Comparison of ENCODE assay signal across 17 cellular contexts in the genomic region with DNA sequence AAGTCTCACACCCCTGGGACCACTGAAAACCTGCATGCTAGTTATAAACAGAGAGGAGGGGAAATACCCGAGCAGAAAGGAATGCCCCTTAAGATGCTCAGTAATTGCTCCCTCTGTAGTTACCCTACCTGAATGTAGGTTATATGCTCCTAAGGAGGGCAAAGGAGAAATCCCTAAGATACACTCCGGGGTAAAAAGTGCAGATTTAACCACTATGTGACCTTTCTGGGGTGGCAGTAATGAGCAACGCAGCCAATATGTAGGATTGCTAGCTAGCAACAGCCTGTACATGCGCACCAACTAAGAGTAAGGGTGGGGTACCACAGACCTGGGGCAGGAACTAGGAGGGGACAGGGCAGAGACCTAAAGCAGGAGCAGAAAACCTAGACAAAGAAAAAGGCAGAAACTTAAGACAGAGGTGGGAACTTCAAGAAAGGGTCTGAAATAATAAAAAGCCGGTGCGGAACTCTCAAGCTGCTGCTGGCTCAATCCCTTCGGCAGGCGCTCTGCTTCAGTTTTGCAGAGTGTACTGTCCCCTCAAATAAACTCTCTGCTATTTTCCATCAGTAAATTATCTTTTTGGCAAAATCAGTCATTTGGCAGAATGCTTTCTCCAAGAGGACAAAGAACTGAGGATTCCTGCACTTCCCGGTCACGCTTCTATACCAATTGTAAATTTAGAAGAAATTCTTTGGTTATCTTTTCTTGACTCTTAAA.
DNase-seq lines count a peak whose midpoint lies in the region; ATAC-seq and TF ChIP-seq lines count a peak whose summit lies in the region.
"Had no signal": no experiment of that assay in that cellular context is flagged by ENCODE, and none has a peak within 500 bp of the region (broad histone marks: within the 10 kb centered on the region; RNA-seq: fewer than 3 reads in every experiment).

No MANE protein-coding gene starts in this region.

- no peaks in the 10 kb centered on the region for H3K4me1 Mint-ChIP-seq in neural progenitor cell
- no peaks in the 10 kb centered on the region for H3K4me1 Mint-ChIP-seq in activated naive CD8-positive, alpha-beta T cell treated with anti-CD3 and anti-CD28 coated beads for 36 hours
- H3K4me1 Mint-ChIP-seq: CD14-positive monocyte; CD4-positive, alpha-beta memory T cell had no signal

- H3F3A ChIP-seq in neural progenitor cell (ENCODE audit: low read depth) = no peaks in the 10 kb centered on the region

- H3K9ac ChIP-seq in adipocyte (ENCODE audit: low read length) = peak overlapping the region; percentile 54
- no peak overlapping the region for H3K9ac ChIP-seq in neural progenitor cell
- H3K9ac ChIP-seq: BLaER1 had no signal

- TF ChIP-seq CTCF in right atrium auricular region (IDR thresholded peaks at IDR 0.05) = no peak
- TF ChIP-seq CTCF in neural progenitor cell (IDR thresholded peaks at IDR 0.05) = no peak

- H3K4me3 ChIP-seq in right atrium auricular region = no peak overlapping the region
- peak overlapping the region; percentile 64 for H3K4me3 ChIP-seq in adipocyte (ENCODE audit: low read length)
- H3K4me3 ChIP-seq in neural progenitor cell = no peak overlapping the region
- H3K4me3 ChIP-seq: BLaER1 had no signal

- H3K36me3 ChIP-seq in right atrium auricular region (no peaks in the 10 kb centered on the region), adipocyte (ENCODE audit: control insufficient read depth, insufficient read depth, low read length, severe bottlenecking) (no peaks in the 10 kb centered on the region), neural progenitor cell (no peaks in the 10 kb centered on the region)
- H3K36me3 ChIP-seq: BLaER1 had no signal

- H3K36me3 Mint-ChIP-seq in neural progenitor cell = no peaks in the 10 kb centered on the region
- no peaks in the 10 kb centered on the region for H3K36me3 Mint-ChIP-seq in activated naive CD8-positive, alpha-beta T cell treated with anti-CD3 and anti-CD28 coated beads for 36 hours
- H3K36me3 Mint-ChIP-seq: CD14-positive monocyte; CD4-positive, alpha-beta memory T cell had no signal

- H3K4me3 Mint-ChIP-seq in neural progenitor cell = no peak overlapping the region
- H3K4me3 Mint-ChIP-seq in activated naive CD8-positive, alpha-beta T cell treated with anti-CD3 and anti-CD28 coated beads for 36 hours = no peak overlapping the region
- H3K4me3 Mint-ChIP-seq: CD14-positive monocyte; CD4-positive, alpha-beta memory T cell; H9 had no signal

- H3K9me3 ChIP-seq in right atrium auricular region (no peaks in the 10 kb centered on the region), adipocyte (ENCODE audit: control insufficient read depth, low read length) (peaks cover 6% of the 10 kb centered on the region), neural progenitor cell (ENCODE audit: low read depth) (no peaks in the 10 kb centered on the region)
- H3K9me3 ChIP-seq: BLaER1 had no signal

- H3K27me3 ChIP-seq in right atrium auricular region (no peaks in the 10 kb centered on the region), adipocyte (replicated peaks; ENCODE audit: control insufficient read depth, insufficient read depth, low read length) (no peaks in the 10 kb centered on the region), neural progenitor cell (no peaks in the 10 kb centered on the region)
- H3K27me3 ChIP-seq: BLaER1 had no signal

- peaks cover 3% of the 10 kb centered on the region for H3K27me3 Mint-ChIP-seq in neural progenitor cell (ENCODE audit: insufficient read depth, low read depth)
- no peaks in the 10 kb centered on the region for H3K27me3 Mint-ChIP-seq in activated naive CD8-positive, alpha-beta T cell treated with anti-CD3 and anti-CD28 coated beads for 36 hours
- H3K27me3 Mint-ChIP-seq: CD4-positive, alpha-beta memory T cell had no signal

- no peak overlapping the region for H3K4me2 ChIP-seq in neural progenitor cell
- H3K4me2 ChIP-seq: BLaER1 had no signal

- no peaks in the 10 kb centered on the region for H4K20me1 ChIP-seq in neural progenitor cell (ENCODE audit: low read depth)
- H4K20me1 ChIP-seq: BLaER1 had no signal

- intact Hi-C loops in Right ventricle myocardium superior (cut with DNase I) = no loop called here

- H3K79me2 ChIP-seq in neural progenitor cell (ENCODE audit: low read depth) = no peaks in the 10 kb centered on the region

- H2AFZ ChIP-seq in neural progenitor cell (replicated peaks) = peak overlapping the region; percentile 34

- peak; percentile 52 for ATAC-seq in Right ventricle myocardium superior (ENCODE audit: poor library complexity)
- ATAC-seq: HepG2 had no signal

- no peaks in the 10 kb centered on the region for H3K9me3 Mint-ChIP-seq in neural progenitor cell
- peaks cover 7% of the 10 kb centered on the region for H3K9me3 Mint-ChIP-seq in activated naive CD8-positive, alpha-beta T cell treated with anti-CD3 and anti-CD28 coated beads for 36 hours
- H3K9me3 Mint-ChIP-seq: H9 had no signal

- H3K27ac Mint-ChIP-seq in neural progenitor cell = peak overlapping the region; percentile 78
- no peak overlapping the region for H3K27ac Mint-ChIP-seq in activated naive CD8-positive, alpha-beta T cell treated with anti-CD3 and anti-CD28 coated beads for 36 hours
- H3K27ac Mint-ChIP-seq: CD14-positive monocyte; CD4-positive, alpha-beta memory T cell; H9 had no signal

- DNase-seq in Right ventricle myocardium superior = no peak
- no peak for DNase-seq in right atrium auricular region (ENCODE audit: low spot score)
- DNase-seq in adipocyte (ENCODE audit: low read depth) = no peak
- no peak for DNase-seq in neural progenitor cell (ENCODE audit: low spot score)
- no peak for DNase-seq in iPS-NIHi11 (ENCODE audit: low spot score)
- no peak for DNase-seq in NOMO-1 treated with dmso at 0.1 percent for 144 hours (lab: John Stamatoyannopoulos, UW; ENCODE audit: unreplicated experiment)
- no peak for DNase-seq in activated naive CD8-positive, alpha-beta T cell treated with anti-CD3 and anti-CD28 coated beads for 36 hours
- DNase-seq: 8988T; CD4-positive, alpha-beta memory T cell; DMS153; DMS79; GDM1; GOT3; H9 had no signal

- H3K27ac ChIP-seq in right atrium auricular region = no peak overlapping the region
- no peak overlapping the region for H3K27ac ChIP-seq in neural progenitor cell
- H3K27ac ChIP-seq: BLaER1 had no signal

- no peaks in the 10 kb centered on the region for H3K4me1 ChIP-seq in right atrium auricular region
- H3K4me1 ChIP-seq in adipocyte (ENCODE audit: control insufficient read depth, insufficient read depth, low read length) = peaks cover 17% of the 10 kb centered on the region
- H3K4me1 ChIP-seq in neural progenitor cell = no peaks in the 10 kb centered on the region
- H3K4me1 ChIP-seq: BLaER1 had no signal
